In the genomic region with DNA sequence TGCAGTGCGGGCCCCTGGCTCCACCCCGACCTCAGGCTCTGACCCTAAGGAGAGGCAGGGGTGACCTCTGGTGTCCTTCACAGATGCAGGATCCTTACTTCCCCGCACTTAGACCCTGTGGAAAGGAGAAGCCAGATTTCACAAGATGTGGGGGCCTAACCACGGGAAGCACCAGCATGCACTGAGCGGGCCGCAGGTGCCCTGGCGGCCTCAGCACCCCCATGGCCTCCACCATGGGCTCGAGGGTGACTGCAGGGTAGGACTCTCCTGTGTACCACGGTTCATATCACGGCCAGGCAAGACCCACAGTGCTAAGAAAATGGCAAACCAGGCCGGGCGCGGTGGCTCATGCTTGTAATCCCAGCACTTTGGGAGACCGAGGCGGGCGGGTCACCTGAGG, we compare ENCODE assay signal across 24 cellular contexts.
DNase-seq lines count a peak whose midpoint lies in the region; ATAC-seq, FAIRE-seq and TF ChIP-seq lines count a peak whose summit lies in the region.
"Had no signal": no experiment of that assay in that cellular context is flagged by ENCODE, and none has a peak within 500 bp of the region (broad histone marks: within the 10 kb centered on the region; RNA-seq: fewer than 3 reads in every experiment).

No MANE protein-coding gene starts in this region.

- H3K79me2 ChIP-seq in HepG2 (ENCODE audit: insufficient read depth, low read length) (no peaks in the 10 kb centered on the region), trophoblast cell (ENCODE audit: control insufficient read depth, insufficient read depth, low read length, poor library complexity) (no peaks in the 10 kb centered on the region)

- CTCF ChIA-PET in HepG2 (lab: Yijun Ruan, JAX; ENCODE audit: low intra/inter-chr PET ratio, low total read pairs), result no interaction called here
- CTCF ChIA-PET in CD4-positive, alpha-beta T cell (lab: Charles Lee), result no interaction called here
- CTCF ChIA-PET in activated CD4-positive, alpha-beta T cell treated with anti-CD3 and anti-CD28 coated beads, Interleukin-2, amount 10 ng/mL, durations not matched to agents 7 days and 5 days (lab: Charles Lee), result no interaction called here

- H3K14ac ChIP-seq in trophoblast cell (ENCODE audit: low read length), result no peak overlapping the region

- no peak overlapping the region for H3K18ac ChIP-seq in trophoblast cell (ENCODE audit: low read length)

- H3K9me3 ChIP-seq in HepG2 (ENCODE audit: low read length), result no peaks in the 10 kb centered on the region
- H3K9me3 ChIP-seq in trophoblast cell (ENCODE audit: insufficient read depth, low read depth, low read length), result peaks cover 8% of the 10 kb centered on the region
- H3K9me3 ChIP-seq in CD4-positive, alpha-beta T cell (ENCODE audit: control insufficient read depth, low read length), result no peaks in the 10 kb centered on the region

- 93% methylated on average over 4 of the region's 16 CpGs for WGBS in HepG2 (ENCODE audit: low lambda C conversion rate)
- WGBS in trophoblast cell (ENCODE audit: extremely low coverage, insufficient coverage, insufficient read length), result no CpG with 5 or more reads among the region's 16 CpGs

- H2AFZ ChIP-seq in HepG2 (ENCODE audit: low read length) (no peak overlapping the region), trophoblast cell (ENCODE audit: insufficient read depth, low read length, poor library complexity) (no peak overlapping the region)
- H2AFZ ChIP-seq: GM23248 had no signal

- H3K27ac ChIP-seq in HepG2 (ENCODE audit: extremely low read length, insufficient read depth, low read length), result no peak overlapping the region
- no peak overlapping the region for H3K27ac ChIP-seq in trophoblast cell (ENCODE audit: low read depth, low read length)
- no peak overlapping the region for H3K27ac ChIP-seq in CD4-positive, alpha-beta T cell (ENCODE audit: low read depth, low read length)
- H3K27ac ChIP-seq: BLaER1 treated with 17β-estradiol and CSF1 and Interleukin-3, amounts not matched to agents 10 nM and 100 nM; GM23248 had no signal

- H3K4me1 ChIP-seq in HepG2 (ENCODE audit: insufficient read depth, low read length) (no peaks in the 10 kb centered on the region), trophoblast cell (ENCODE audit: control insufficient read depth in 1 of 2, insufficient read depth in 2 of 2, low read length in 2 of 2) (no peaks in the 10 kb centered on the region)
- H3K4me1 ChIP-seq: BLaER1 treated with 17β-estradiol and CSF1 and Interleukin-3, amounts not matched to agents 10 nM and 100 nM had no signal

- no peak overlapping the region for H2BK5ac ChIP-seq in trophoblast cell (ENCODE audit: low read depth, low read length, poor library complexity)

- DNase-seq in H7 (peak; percentile 56), HepG2 (ENCODE audit: low spot score) (no peak), trophoblast cell (no peak), AG08396 (ENCODE audit: low spot score) (no peak)
- no peak for DNase-seq in activated CD4-positive, CD25-positive, alpha-beta regulatory T cell (lab: John Stamatoyannopoulos, UW)
- DNase-seq in CD4-positive, alpha-beta T cell, result no peak
- DNase-seq in activated CD4-positive, alpha-beta T cell treated with anti-CD3 and anti-CD28 coated beads, Interleukin-2, amount 10 ng/mL, durations not matched to agents 7 days and 5 days, result no peak
- DNase-seq: 8988T; CD8-positive, alpha-beta memory T cell; COR-L47; DMS 273 treated with DMSO at 0.1 percent for 48 hours; DMS53; DND-41; EL; GM23248; HFFc6 had no signal

- H3K79me1 ChIP-seq in trophoblast cell (ENCODE audit: low read length), result no peaks in the 10 kb centered on the region

- no peak overlapping the region for H4K8ac ChIP-seq in trophoblast cell (ENCODE audit: low read depth, low read length)

- POLR2A ChIA-PET in HepG2 (lab: Yijun Ruan, JAX), result no interaction called here
- POLR2A ChIA-PET in CD4-positive, alpha-beta T cell (lab: Charles Lee), result no interaction called here
- POLR2A ChIA-PET in activated CD4-positive, alpha-beta T cell treated with anti-CD3 and anti-CD28 coated beads, Interleukin-2, amount 10 ng/mL, durations not matched to agents 7 days and 5 days (lab: Charles Lee), result no interaction called here

- no peaks in the 10 kb centered on the region for H3K36me3 ChIP-seq in H7 (replicated peaks; ENCODE audit: control insufficient read depth, insufficient read depth, low read length)
- H3K36me3 ChIP-seq in HepG2 (replicated peaks in 1 of 2; ENCODE audit: control insufficient read depth in 1 of 2, insufficient read depth in 2 of 2, low read length in 2 of 2), result no peaks in the 10 kb centered on the region
- H3K36me3 ChIP-seq in trophoblast cell (ENCODE audit: control insufficient read depth in 1 of 2, insufficient read depth in 2 of 2, low read length in 2 of 2), result peaks cover 6 to 11% of the 10 kb centered on the region in 2 experiments
- H3K36me3 ChIP-seq: BLaER1 treated with 17β-estradiol and CSF1 and Interleukin-3, amounts not matched to agents 10 nM and 100 nM had no signal

- FAIRE-seq in HepG2 (lab: Jason Lieb, UNC), result no peak
- FAIRE-seq: GM12878, GM19239, H54, HTR-8/SVneo had no signal

- H3K27me3 ChIP-seq in H7 (ENCODE audit: control insufficient read depth, insufficient read depth, low read length) (no peaks in the 10 kb centered on the region), HepG2 (ENCODE audit: control insufficient read depth in 1 of 2, insufficient read depth in 2 of 2, low read length in 2 of 2) (no peaks in the 10 kb centered on the region), trophoblast cell (ENCODE audit: insufficient read depth, low read length) (no peaks in the 10 kb centered on the region)
- no peaks in the 10 kb centered on the region for H3K27me3 ChIP-seq in CD4-positive, alpha-beta T cell (ENCODE audit: control insufficient read depth, insufficient read depth, low read length)
- H3K27me3 ChIP-seq: BLaER1 treated with 17β-estradiol and CSF1 and Interleukin-3, amounts not matched to agents 10 nM and 100 nM had no signal

- no peak for TF ChIP-seq RAD21 in HepG2 (CRISPR knock-in tag; IDR thresholded peaks at IDR 0.05)

- no peak overlapping the region for H3K27ac Mint-ChIP-seq in CD4-positive, alpha-beta T cell
- H3K27ac Mint-ChIP-seq in activated CD4-positive, alpha-beta T cell treated with anti-CD3 and anti-CD28 coated beads, Interleukin-2, amount 10 ng/mL, durations not matched to agents 7 days and 5 days, result no peak overlapping the region
- H3K27ac Mint-ChIP-seq: B cell, HFFc6, IgD-negative memory B cell had no signal

- H4K20me1 ChIP-seq in HepG2 (ENCODE audit: insufficient read depth, low read length), result no peaks in the 10 kb centered on the region
- H4K20me1 ChIP-seq: BLaER1 treated with 17β-estradiol and CSF1 and Interleukin-3, amounts not matched to agents 10 nM and 100 nM had no signal

- no TSS peak for BruUV-seq in HepG2 (replicated peaks; lab: Mats Ljungman, UMichigan)

- no peak for TF ChIP-seq EP300 in HepG2 (IDR thresholded peaks at IDR 0.05; ENCODE audit: low read depth in 2 of 2, low read length in 2 of 2)
- TF ChIP-seq EP300 in HepG2 (CRISPR knock-in tag; IDR thresholded peaks at IDR 0.05; ENCODE audit: borderline replicate concordance), result no peak

- ATAC-seq in HepG2, result no peak
- ATAC-seq in CD4-positive, alpha-beta T cell (ENCODE audit: poor library complexity), result no peak
- ATAC-seq: GM12878, HCT116 had no signal

- peaks cover 4% of the 10 kb centered on the region for H3K27me3 Mint-ChIP-seq in CD4-positive, alpha-beta T cell
- H3K27me3 Mint-ChIP-seq in activated CD4-positive, alpha-beta T cell treated with anti-CD3 and anti-CD28 coated beads, Interleukin-2, amount 10 ng/mL, durations not matched to agents 7 days and 5 days, result no peaks in the 10 kb centered on the region
- H3K27me3 Mint-ChIP-seq: B cell, IgD-negative memory B cell had no signal

- H3K4me3 ChIP-seq in H7 (ENCODE audit: insufficient read depth, low read depth, low read length) (no peak overlapping the region), HepG2 (replicated peaks in 1 of 3; ENCODE audit: insufficient read depth in 1 of 3, low read depth in 2 of 3, low read length in 3 of 3) (no peak overlapping the region), trophoblast cell (ENCODE audit: low read depth, low read length) (peak overlapping the region; percentile 43)
- H3K4me3 ChIP-seq: BLaER1 treated with 17β-estradiol and CSF1 and Interleukin-3, amounts not matched to agents 10 nM and 100 nM; GM12878; GM23248 had no signal

- H2AK5ac ChIP-seq in trophoblast cell (ENCODE audit: low read length), result no peak overlapping the region

- no peak overlapping the region for H3K23ac ChIP-seq in trophoblast cell (ENCODE audit: low read length)

- H3K4me3 Mint-ChIP-seq in CD4-positive, alpha-beta T cell, result no peak overlapping the region
- H3K4me3 Mint-ChIP-seq in activated CD4-positive, alpha-beta T cell treated with anti-CD3 and anti-CD28 coated beads, Interleukin-2, amount 10 ng/mL, durations not matched to agents 7 days and 5 days, result no peak overlapping the region
- H3K4me3 Mint-ChIP-seq: B cell; CD8-positive, alpha-beta memory T cell; HFFc6; IgD-negative memory B cell had no signal

- H3K4ac ChIP-seq in trophoblast cell (ENCODE audit: low read depth, low read length), result no peak overlapping the region

- H3K4me2 ChIP-seq in HepG2 (ENCODE audit: low read depth, low read length) (no peak overlapping the region), trophoblast cell (ENCODE audit: low read length) (no peak overlapping the region)
- H3K4me2 ChIP-seq: BLaER1 treated with 17β-estradiol and CSF1 and Interleukin-3, amounts not matched to agents 10 nM and 100 nM had no signal

- in situ Hi-C loops in HepG2 (cut with HindIII; ENCODE audit: extremely low pct_ligation_motif_present, low pct_unique_long_range_greater_than_20kb), result no loop called here

- H3K4me1 Mint-ChIP-seq in CD4-positive, alpha-beta T cell (ENCODE audit: low read depth), result no peaks in the 10 kb centered on the region
- no peaks in the 10 kb centered on the region for H3K4me1 Mint-ChIP-seq in activated CD4-positive, alpha-beta T cell treated with anti-CD3 and anti-CD28 coated beads, Interleukin-2, amount 10 ng/mL, durations not matched to agents 7 days and 5 days
- H3K4me1 Mint-ChIP-seq: B cell; CD8-positive, alpha-beta memory T cell had no signal

- intact Hi-C loops in HepG2 (cut with micrococcal nuclease; ENCODE audit: unreplicated experiment), result no loop called here
- intact Hi-C loops in CD4-positive, alpha-beta T cell (cut with DNase I, micrococcal nuclease), result no loop called here

- no peak for TF ChIP-seq POLR2A in HepG2 (IDR thresholded peaks at IDR 0.05; ENCODE audit: insufficient read depth in 1 of 2, low read depth in 2 of 2, low read length in 2 of 2)

- no peaks in the 10 kb centered on the region for H3K36me3 Mint-ChIP-seq in CD4-positive, alpha-beta T cell (ENCODE audit: low read depth)
- no peaks in the 10 kb centered on the region for H3K36me3 Mint-ChIP-seq in activated CD4-positive, alpha-beta T cell treated with anti-CD3 and anti-CD28 coated beads, Interleukin-2, amount 10 ng/mL, durations not matched to agents 7 days and 5 days (ENCODE audit: low read depth)
- H3K36me3 Mint-ChIP-seq: CD8-positive, alpha-beta memory T cell; IgD-negative memory B cell had no signal

- peaks cover 5% of the 10 kb centered on the region for H3K9me3 Mint-ChIP-seq in CD4-positive, alpha-beta T cell
- H3K9me3 Mint-ChIP-seq in activated CD4-positive, alpha-beta T cell treated with anti-CD3 and anti-CD28 coated beads, Interleukin-2, amount 10 ng/mL, durations not matched to agents 7 days and 5 days, result peaks cover 5% of the 10 kb centered on the region

- H3K9ac ChIP-seq in HepG2 (ENCODE audit: insufficient read depth, low read depth, low read length) (no peak overlapping the region), trophoblast cell (ENCODE audit: low read length) (no peak overlapping the region)
- H3K9ac ChIP-seq: BLaER1 treated with 17β-estradiol and CSF1 and Interleukin-3, amounts not matched to agents 10 nM and 100 nM; GM23248 had no signal

- 0 out of 2 replicates have a peak, but pooled peaks have one; percentile 4 for TF ChIP-seq CTCF in HepG2 (CRISPR knock-in tag; IDR thresholded peaks at IDR 0.05)
- TF ChIP-seq CTCF in CD4-positive, alpha-beta T cell (IDR thresholded peaks at IDR 0.05), result no peak

- H4K91ac ChIP-seq in trophoblast cell (ENCODE audit: low read depth, low read length), result no peak overlapping the region

- H4K12ac ChIP-seq in trophoblast cell (ENCODE audit: low read depth, low read length), result no peak overlapping the region

- no peak overlapping the region for H2BK120ac ChIP-seq in trophoblast cell (ENCODE audit: insufficient read depth, low read length, poor library complexity)

- no peak overlapping the region for H2BK12ac ChIP-seq in trophoblast cell (ENCODE audit: low read length)
